8 cellular contexts compared by ENCODE assay signal in the genomic region with DNA sequence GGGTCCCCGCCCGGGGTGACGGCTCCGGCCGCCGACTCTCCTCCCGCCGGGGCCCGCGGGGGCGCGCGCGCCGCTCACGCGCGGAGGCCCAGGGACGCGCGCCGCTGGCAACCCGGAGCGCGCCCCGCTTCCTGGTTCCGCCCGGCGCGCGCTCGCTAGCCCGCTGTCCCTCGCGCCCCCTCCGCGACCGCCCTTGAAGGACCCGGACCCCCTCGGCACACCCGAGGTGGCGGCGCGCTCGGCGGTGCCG. TPM values are rescaled to one million over a fixed set of nuclear protein-coding genes. Genes with fewer than 3 reads are reported as not detected.
DNase-seq lines count a peak whose midpoint lies in the region; ATAC-seq and TF ChIP-seq lines count a peak whose summit lies in the region.

STAT5B (minus strand) TSS at position 33 of the 250 bp plus-strand sequence. CDS start 44,264 bp downstream, outside the sequence.

- H3K27me3 ChIP-seq in left ventricle myocardium inferior (ENCODE audit: low read depth): no peaks in the 10 kb centered on the region

- no peaks in the 10 kb centered on the region for H3K9me3 ChIP-seq in left ventricle myocardium inferior (replicated peaks)

- ATAC-seq in GM19324 (IDR thresholded peaks at IDR 0.05; ENCODE audit: low FRiP score, unreplicated experiment) (peak; percentile 71), HG02884 (IDR thresholded peaks at IDR 0.05; ENCODE audit: unreplicated experiment) (no peak)

- H3K36me3 ChIP-seq in left ventricle myocardium inferior: no peaks in the 10 kb centered on the region

- TF ChIP-seq CTCF in left ventricle myocardium inferior (IDR thresholded peaks at IDR 0.05; ENCODE audit: borderline replicate concordance): no peak

- intact Hi-C loops in left ventricle myocardium inferior (cut with micrococcal nuclease): no loop called here
- intact Hi-C loops in posterior vena cava (cut with DNase I): no loop called here

- peak within 1 kb of the TSS; percentile 94 for H3K27ac ChIP-seq in left ventricle myocardium inferior (replicated peaks)

- H3K4me3 ChIP-seq in left ventricle myocardium inferior: peak within 1 kb of the TSS; percentile 95

- H3K4me1 ChIP-seq in left ventricle myocardium inferior: peaks cover 49% of the 10 kb centered on the region

- DNase-seq in CD1c-positive myeloid dendritic cell (ENCODE audit: extremely low spot score): peak; percentile 89
- DNase-seq in HuH-7.5 (ENCODE audit: low spot score): peak; percentile 83
- DNase-seq in T-helper 1 cell: peak; percentile 41 to 70 (median 46)
- peak; percentile 30 for DNase-seq in amniotic stem cell (lab: John Stamatoyannopoulos, UW)
- DNase-seq in left ventricle myocardium inferior: peak; percentile 78
- DNase-seq in posterior vena cava (ENCODE audit: low spot score): peak; percentile 92

RNA-seq across cellular contexts. Expression of gene STAT5B, which starts in this region (rescaled TPM):
- 30.7 TPM for total RNA-seq in left ventricle myocardium inferior
- total RNA-seq in posterior vena cava: 10 to 100 TPM; 88.6 to 96.3 TPM

Comparison
In these comparisons a context has a peak if more than half of its experiments do, and no peak if none do; other contexts are left out.
1. DNase-seq: peak in every context shown above with its lines; median percentile 92 in posterior vena cava; 89 in CD1c-positive myeloid dendritic cell; 83 in HuH-7.5; 78 in left ventricle myocardium inferior; 46 in T-helper 1 cell; 30 in amniotic stem cell.